In the genomic region with DNA sequence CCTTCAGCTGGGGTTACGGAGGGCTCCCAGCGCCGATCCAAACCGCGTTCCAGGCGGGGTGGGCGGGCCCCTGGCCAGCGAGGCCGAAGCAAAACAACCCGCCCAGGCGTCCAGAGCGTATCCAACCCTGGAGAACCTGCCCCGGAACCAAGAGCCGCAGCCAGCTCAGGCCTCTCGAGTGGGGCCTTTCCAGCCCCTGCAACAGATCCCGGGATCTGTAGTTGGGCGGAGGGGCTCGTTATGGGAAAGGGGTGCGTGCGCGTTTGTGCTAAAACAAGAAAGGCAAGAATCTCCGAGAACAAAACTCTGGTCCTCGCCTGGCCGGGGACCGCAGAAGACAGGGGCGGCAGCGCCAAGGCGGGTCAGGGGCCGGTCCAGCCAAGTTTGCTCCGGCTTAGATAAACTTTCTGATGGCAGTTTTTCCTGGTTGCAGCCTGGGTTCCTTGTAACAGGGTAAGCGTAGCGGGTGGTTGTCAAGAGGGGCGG, we compare ENCODE assay signal across 8 cellular contexts.
A peak's percentile ranks its signal among the peaks of the same experiment; 100 is the strongest.
DNase-seq lines count a peak whose midpoint lies in the region; ATAC-seq lines count a peak whose summit lies in the region.

No MANE protein-coding gene starts in this region.

- peak overlapping the region; percentile 71 for H3K9ac ChIP-seq in SK-N-MC (ENCODE audit: insufficient read length)
- H3K9ac ChIP-seq in muscle layer of colon (ENCODE audit: low read length), result peak overlapping the region; percentile 89

- H3K27me3 ChIP-seq in muscle layer of colon (ENCODE audit: control insufficient read depth in 1 of 2, insufficient read depth in 2 of 2, low read length in 2 of 2), result no peaks in the 10 kb centered on the region

- H3K36me3 ChIP-seq in SK-N-MC (ENCODE audit: insufficient read depth, low read length), result no peaks in the 10 kb centered on the region
- no peaks in the 10 kb centered on the region for H3K36me3 ChIP-seq in muscle layer of colon (ENCODE audit: insufficient read depth, low read length)

- H3K4me1 ChIP-seq in muscle layer of colon (ENCODE audit: insufficient read depth, low read length), result peaks cover 16% of the 10 kb centered on the region

- ATAC-seq in HG03097 (IDR thresholded peaks at IDR 0.05; ENCODE audit: low FRiP score, unreplicated experiment) (no peak), HG03135 (IDR thresholded peaks at IDR 0.05; ENCODE audit: unreplicated experiment) (no peak)

- H3K9me3 ChIP-seq in SK-N-MC (ENCODE audit: low read depth, low read length), result no peaks in the 10 kb centered on the region
- no peaks in the 10 kb centered on the region for H3K9me3 ChIP-seq in muscle layer of colon (ENCODE audit: low read length)

- DNase-seq in NCI-H345 (lab: John Stamatoyannopoulos, UW) (peak; percentile 37), NCI-H345 treated with DMSO at 0.1 percent for 48 hours (lab: John Stamatoyannopoulos, UW; ENCODE audit: unreplicated experiment) (no peak), SK-N-MC (ENCODE audit: low read depth, low spot score) (no peak), fibroblast of gingiva (ENCODE audit: low read depth) (peak; percentile 72)
- DNase-seq in activated CD8-positive, alpha-beta memory T cell treated with anti-CD3 and anti-CD28 coated beads, Interleukin-2, amount 50 U/mL, for 48 hours, result no peak

- H3K4me3 ChIP-seq in SK-N-MC, result peak overlapping the region; percentile 84
- H3K4me3 ChIP-seq in muscle layer of colon (ENCODE audit: low read depth in 1 of 2, low read length in 2 of 2), result peak overlapping the region; percentile 45 to 84

- H3K27ac ChIP-seq in SK-N-MC (peak overlapping the region; percentile 67), muscle layer of colon (ENCODE audit: low read depth, low read length) (peak overlapping the region; percentile 80)

Comparison
In these comparisons a context has a peak if more than half of its experiments do, and no peak if none do; other contexts are left out.
1. DNase-seq: peak in NCI-H345 (single experiment) and fibroblast of gingiva (single experiment); none in NCI-H345 treated with DMSO at 0.1 percent for 48 hours (single experiment), SK-N-MC (single experiment) and activated CD8-positive, alpha-beta memory T cell treated with anti-CD3 and anti-CD28 coated beads, Interleukin-2, amount 50 U/mL, for 48 hours (single experiment).